In the genomic region with DNA sequence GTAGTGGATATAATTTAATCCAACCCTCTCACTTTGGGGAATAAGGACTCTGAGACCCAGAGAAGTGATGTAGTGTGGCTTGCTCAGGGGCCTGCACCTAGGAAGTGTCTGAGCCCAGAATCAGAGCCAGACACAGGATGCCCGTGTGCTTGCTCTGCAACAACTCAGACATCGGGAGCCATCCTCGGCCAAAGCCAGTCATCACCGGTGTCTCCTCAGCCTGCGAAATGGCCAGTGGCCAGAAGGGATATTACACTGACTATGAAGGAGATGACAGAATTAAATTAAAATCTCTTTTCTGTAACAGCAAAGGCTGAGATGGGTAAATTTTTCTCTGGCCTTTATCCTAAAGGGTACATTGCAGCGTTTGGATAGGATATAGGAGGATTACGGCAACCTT, we compare ENCODE assay signal across 19 cellular contexts.
DNase-seq lines count a peak whose midpoint lies in the region; ATAC-seq, FAIRE-seq and TF ChIP-seq lines count a peak whose summit lies in the region.
"Had no signal": no experiment of that assay in that cellular context is flagged by ENCODE, and none has a peak within 500 bp of the region (broad histone marks: within the 10 kb centered on the region; RNA-seq: fewer than 3 reads in every experiment).

No MANE protein-coding gene starts in this region.

- BruUV-seq in GM12878 (replicated peaks; lab: Mats Ljungman, UMichigan): no TSS peak

- TF ChIP-seq RAD21 in GM12878 (IDR thresholded peaks at IDR 0.05; ENCODE audit: insufficient read depth, low read depth, low read length): no peak

- H3K27me3 ChIP-seq in BE2C (no peaks in the 10 kb centered on the region), RWPE2 (ENCODE audit: insufficient read depth, poor library complexity, severe bottlenecking) (no peaks in the 10 kb centered on the region), GM12878 (replicated peaks in 1 of 2; ENCODE audit: control insufficient read depth in 2 of 2, insufficient read depth in 2 of 2, low read length in 1 of 2) (no peaks in the 10 kb centered on the region)

- FAIRE-seq in GM12878 (lab: Jason Lieb, UNC): no peak
- FAIRE-seq: A204.1, D721Med, GM12891, H1, HepG2, HTR-8/SVneo had no signal

- in situ Hi-C loops in G401 (cut with HindIII; ENCODE audit: low sequenced_read_pairs): no loop called here
- in situ Hi-C loops in GM12878 (cut with MboI): no loop called here

- no peak overlapping the region for H3K4me2 ChIP-seq in GM12878 (ENCODE audit: control insufficient read depth, insufficient read depth)

- H3K9me3 ChIP-seq in BE2C (no peaks in the 10 kb centered on the region), RWPE2 (ENCODE audit: severe bottlenecking) (no peaks in the 10 kb centered on the region), GM12878 (replicated peaks; ENCODE audit: control insufficient read depth, insufficient read depth, low read length) (no peaks in the 10 kb centered on the region)

- H3K4me3 ChIP-seq in BE2C (ENCODE audit: low read depth, low read length) (0 out of 2 replicates have a peak overlapping the region, but pooled peaks have one; percentile 5), RWPE2 (ENCODE audit: severe bottlenecking) (no peak overlapping the region), GM12878 (no peak overlapping the region)

- no peaks in the 10 kb centered on the region for H3K36me3 Mint-ChIP-seq in activated naive CD4-positive, alpha-beta T cell treated with anti-CD3 and anti-CD28 coated beads, Interleukin-2, amount 50 U/mL, for 72 hours
- H3K36me3 Mint-ChIP-seq: CD14-positive monocyte; CD8-positive, alpha-beta T cell had no signal

- SMC1A ChIA-PET in GM12878 (lab: Charles Lee; ENCODE audit: uncharacterized antibody, unreplicated experiment): no interaction called here

- TF ChIP-seq CTCF in BE2C (IDR thresholded peaks at IDR 0.05; ENCODE audit: low read depth, low read length): peak; percentile 45
- TF ChIP-seq CTCF in RWPE2 (IDR thresholded peaks at IDR 0.05; ENCODE audit: poor library complexity, severe bottlenecking): no peak
- no peak for TF ChIP-seq CTCF in GM12878 (IDR thresholded peaks at IDR 0.05 in 2 of 3, conservative IDR thresholded peaks at IDR 0.05 in 1 of 3; ENCODE audit: control insufficient read depth in 2 of 3, extremely low read depth in 1 of 3, insufficient read depth in 1 of 3, low read depth in 3 of 3, low read length in 3 of 3)

- H2AFZ ChIP-seq in GM12878 (ENCODE audit: control insufficient read depth, low read depth, low read length): no peak overlapping the region

- no peaks in the 10 kb centered on the region for H4K20me1 ChIP-seq in GM12878 (ENCODE audit: control insufficient read depth, insufficient read depth)

- intact Hi-C loops in GM12878 (cut with micrococcal nuclease; ENCODE audit: unreplicated experiment): no loop called here

- no peak for TF ChIP-seq EP300 in GM12878 (IDR thresholded peaks at IDR 0.05; ENCODE audit: borderline replicate concordance in 1 of 2, control insufficient read depth in 1 of 2, low read depth in 2 of 2, low read length in 2 of 2)

- H3K4me1 ChIP-seq in BE2C (peaks cover 26% of the 10 kb centered on the region), RWPE2 (ENCODE audit: insufficient read depth, poor library complexity, severe bottlenecking) (no peaks in the 10 kb centered on the region), GM12878 (ENCODE audit: control insufficient read depth, insufficient read depth, low read length) (no peaks in the 10 kb centered on the region)

- CTCF ChIA-PET in GM12878 (lab: Yijun Ruan, JAX): no interaction called here

- ATAC-seq in RWPE2 (ENCODE audit: low read depth): 0 out of 3 replicates have a peak, but pooled peaks have one; percentile 12
- ATAC-seq in GM12878: peak; percentile 26; the same call in 2 of the 3 replicates
- no peak for ATAC-seq in activated naive CD4-positive, alpha-beta T cell treated with anti-CD3 and anti-CD28 coated beads, Interleukin-2, amount 50 U/mL, for 72 hours
- ATAC-seq: CD8-positive, alpha-beta T cell; HepG2 had no signal

- no peaks in the 10 kb centered on the region for H3K79me2 ChIP-seq in GM12878 (ENCODE audit: control insufficient read depth, insufficient read depth, low read length)

- peak; percentile 82 for DNase-seq in BE2C
- peak; percentile 8 for DNase-seq in G401 (ENCODE audit: low spot score)
- no peak for DNase-seq in RWPE2 (ENCODE audit: low spot score)
- no peak for DNase-seq in GM12878 (ENCODE audit: low read depth, low spot score)
- no peak for DNase-seq in AG08395 (ENCODE audit: low spot score)
- no peak for DNase-seq in activated naive CD4-positive, alpha-beta T cell treated with anti-CD3 and anti-CD28 coated beads, Interleukin-2, amount 50 U/mL, for 72 hours (ENCODE audit: low spot score in 2 of 2)
- no peak for DNase-seq in kidney glomerular epithelial cell (lab: John Stamatoyannopoulos, UW)
- DNase-seq: CD8-positive, alpha-beta T cell; COR-L47; DMS153; HCEC 1CT; HFFc6 had no signal

- H3K27ac Mint-ChIP-seq in activated naive CD4-positive, alpha-beta T cell treated with anti-CD3 and anti-CD28 coated beads, Interleukin-2, amount 50 U/mL, for 72 hours: no peak overlapping the region
- H3K27ac Mint-ChIP-seq: CD14-positive monocyte; CD8-positive, alpha-beta T cell; HFFc6 had no signal

- POLR2A ChIA-PET in GM12878 (lab: Charles Lee): no interaction called here

- peaks cover 5 to 25% of the 10 kb centered on the region in 2 donors for H3K9me3 Mint-ChIP-seq in activated naive CD4-positive, alpha-beta T cell treated with anti-CD3 and anti-CD28 coated beads, Interleukin-2, amount 50 U/mL, for 72 hours
- H3K9me3 Mint-ChIP-seq: CD8-positive, alpha-beta T cell had no signal

- H3K9ac ChIP-seq in GM12878 (ENCODE audit: control insufficient read depth, insufficient read depth, low read length): no peak overlapping the region

- H3K36me3 ChIP-seq in BE2C (no peaks in the 10 kb centered on the region), RWPE2 (ENCODE audit: low read depth) (no peaks in the 10 kb centered on the region), GM12878 (ENCODE audit: control insufficient read depth in 2 of 2, insufficient read depth in 2 of 2, low read length in 1 of 2) (no peaks in the 10 kb centered on the region)

- TF ChIP-seq POLR2A in GM12878 (IDR thresholded peaks at IDR 0.05; ENCODE audit: low read depth, low read length): no peak

- WGBS in GM12878 (ENCODE audit: insufficient coverage, insufficient replicate concordance, low lambda C conversion rate, missing lambda C conversion rate): 64% methylated on average over 7 of the region's 7 CpGs

- no peak overlapping the region for H3K27ac ChIP-seq in RWPE2 (ENCODE audit: poor library complexity, severe bottlenecking)
- no peak overlapping the region for H3K27ac ChIP-seq in GM12878 (ENCODE audit: control insufficient read depth, insufficient read depth)

- RAD21 ChIA-PET in GM12878 (lab: Charles Lee; ENCODE audit: unreplicated experiment): no interaction called here

TF ChIP-seq in GM12878, 131 proteins besides CTCF, POLR2A, EP300 and RAD21 (continues in another document):
- TF ChIP-seq MEF2A (IDR thresholded peaks at IDR 0.05; ENCODE audit: insufficient read depth, low read depth, low read length) (no peak), ATF7 (IDR thresholded peaks at IDR 0.05; ENCODE audit: low read depth) (no peak), SIN3A (IDR thresholded peaks at IDR 0.05; ENCODE audit: low read depth, low read length) (no peak), PAX8 (IDR thresholded peaks at IDR 0.05) (no peak)
- TF ChIP-seq, protein P1, sequence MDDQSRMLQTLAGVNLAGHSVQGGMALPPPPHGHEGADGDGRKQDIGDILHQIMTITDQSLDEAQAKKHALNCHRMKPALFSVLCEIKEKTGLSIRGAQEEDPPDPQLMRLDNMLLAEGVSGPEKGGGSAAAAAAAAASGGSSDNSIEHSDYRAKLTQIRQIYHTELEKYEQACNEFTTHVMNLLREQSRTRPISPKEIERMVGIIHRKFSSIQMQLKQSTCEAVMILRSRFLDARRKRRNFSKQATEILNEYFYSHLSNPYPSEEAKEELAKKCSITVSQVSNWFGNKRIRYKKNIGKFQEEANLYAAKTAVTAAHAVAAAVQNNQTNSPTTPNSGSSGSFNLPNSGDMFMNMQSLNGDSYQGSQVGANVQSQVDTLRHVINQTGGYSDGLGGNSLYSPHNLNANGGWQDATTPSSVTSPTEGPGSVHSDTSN (IDR thresholded peaks at IDR 0.05; ENCODE audit: insufficient replicate concordance, low read depth, low read length): no peak
- TF ChIP-seq, protein P2, sequence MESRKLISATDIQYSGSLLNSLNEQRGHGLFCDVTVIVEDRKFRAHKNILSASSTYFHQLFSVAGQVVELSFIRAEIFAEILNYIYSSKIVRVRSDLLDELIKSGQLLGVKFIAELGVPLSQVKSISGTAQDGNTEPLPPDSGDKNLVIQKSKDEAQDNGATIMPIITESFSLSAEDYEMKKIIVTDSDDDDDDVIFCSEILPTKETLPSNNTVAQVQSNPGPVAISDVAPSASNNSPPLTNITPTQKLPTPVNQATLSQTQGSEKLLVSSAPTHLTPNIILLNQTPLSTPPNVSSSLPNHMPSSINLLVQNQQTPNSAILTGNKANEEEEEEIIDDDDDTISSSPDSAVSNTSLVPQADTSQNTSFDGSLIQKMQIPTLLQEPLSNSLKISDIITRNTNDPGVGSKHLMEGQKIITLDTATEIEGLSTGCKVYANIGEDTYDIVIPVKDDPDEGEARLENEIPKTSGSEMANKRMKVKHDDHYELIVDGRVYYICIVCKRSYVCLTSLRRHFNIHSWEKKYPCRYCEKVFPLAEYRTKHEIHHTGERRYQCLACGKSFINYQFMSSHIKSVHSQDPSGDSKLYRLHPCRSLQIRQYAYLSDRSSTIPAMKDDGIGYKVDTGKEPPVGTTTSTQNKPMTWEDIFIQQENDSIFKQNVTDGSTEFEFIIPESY (IDR thresholded peaks at IDR 0.05): no peak
- TF ChIP-seq, protein P3, sequence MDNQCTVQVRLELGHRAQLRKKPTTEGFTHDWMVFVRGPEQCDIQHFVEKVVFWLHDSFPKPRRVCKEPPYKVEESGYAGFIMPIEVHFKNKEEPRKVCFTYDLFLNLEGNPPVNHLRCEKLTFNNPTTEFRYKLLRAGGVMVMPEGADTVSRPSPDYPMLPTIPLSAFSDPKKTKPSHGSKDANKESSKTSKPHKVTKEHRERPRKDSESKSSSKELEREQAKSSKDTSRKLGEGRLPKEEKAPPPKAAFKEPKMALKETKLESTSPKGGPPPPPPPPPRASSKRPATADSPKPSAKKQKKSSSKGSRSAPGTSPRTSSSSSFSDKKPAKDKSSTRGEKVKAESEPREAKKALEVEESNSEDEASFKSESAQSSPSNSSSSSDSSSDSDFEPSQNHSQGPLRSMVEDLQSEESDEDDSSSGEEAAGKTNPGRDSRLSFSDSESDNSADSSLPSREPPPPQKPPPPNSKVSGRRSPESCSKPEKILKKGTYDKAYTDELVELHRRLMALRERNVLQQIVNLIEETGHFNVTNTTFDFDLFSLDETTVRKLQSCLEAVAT (IDR thresholded peaks at IDR 0.05): no peak

Comparison
In these comparisons a context has a peak if more than half of its experiments do, and no peak if none do; other contexts are left out.
1. DNase-seq: peak in BE2C (single experiment) and G401 (single experiment); none in RWPE2 (single experiment), GM12878 (single experiment), AG08395 (single experiment), activated naive CD4-positive, alpha-beta T cell treated with anti-CD3 and anti-CD28 coated beads, Interleukin-2, amount 50 U/mL, for 72 hours (0 of 2) and kidney glomerular epithelial cell (single experiment).
2. ATAC-seq: peak in RWPE2 (single experiment) and GM12878 (single experiment); none in activated naive CD4-positive, alpha-beta T cell treated with anti-CD3 and anti-CD28 coated beads, Interleukin-2, amount 50 U/mL, for 72 hours (0 of 2).